ENCODE assay signal across 10 cellular contexts in genomic region chr1:59354754-59355337, GRCh38. TPM values are rescaled to one million over a fixed set of nuclear protein-coding genes. Genes with fewer than 3 reads are reported as not detected.
DNase-seq lines count a peak whose midpoint lies in the region; ATAC-seq and TF ChIP-seq lines count a peak whose summit lies in the region.
"Had no signal": no experiment of that assay in that cellular context is flagged by ENCODE, and none has a peak within 500 bp of the region (broad histone marks: within the 10 kb centered on the region; RNA-seq: fewer than 3 reads in every experiment).

No MANE protein-coding gene starts in this region.

- no peaks in the 10 kb centered on the region for H3K36me3 ChIP-seq in neural progenitor cell
- no peaks in the 10 kb centered on the region for H3K36me3 ChIP-seq in WERI-Rb-1
- H3K36me3 ChIP-seq: upper lobe of left lung had no signal

- no peak overlapping the region for H3K4me2 ChIP-seq in neural progenitor cell

- no peak for TF ChIP-seq POLR2A in GM18505 (IDR thresholded peaks at IDR 0.05; ENCODE audit: borderline replicate concordance, extremely low read depth, insufficient read depth, insufficient read length)

- H3K4me3 ChIP-seq in neural progenitor cell (no peak overlapping the region), WERI-Rb-1 (ENCODE audit: low read depth, low read length) (no peak overlapping the region)
- H3K4me3 ChIP-seq: upper lobe of left lung had no signal

- H4K20me1 ChIP-seq in neural progenitor cell (ENCODE audit: low read depth): no peaks in the 10 kb centered on the region

- H3K4me3 Mint-ChIP-seq in neural progenitor cell: no peak overlapping the region

- H2AFZ ChIP-seq in neural progenitor cell (replicated peaks): no peak overlapping the region

- peaks cover 5% of the 10 kb centered on the region for H3K27me3 Mint-ChIP-seq in neural progenitor cell (ENCODE audit: insufficient read depth, low read depth)

- H3F3A ChIP-seq in neural progenitor cell (ENCODE audit: low read depth): no peaks in the 10 kb centered on the region

- ATAC-seq in GM18505 (IDR thresholded peaks at IDR 0.05; ENCODE audit: unreplicated experiment) (peak; percentile 57), GM21529 (IDR thresholded peaks at IDR 0.05; ENCODE audit: unreplicated experiment) (peak; percentile 73)

- no peaks in the 10 kb centered on the region for H3K9me3 ChIP-seq in neural progenitor cell (ENCODE audit: low read depth)
- no peaks in the 10 kb centered on the region for H3K9me3 ChIP-seq in WERI-Rb-1 (ENCODE audit: severe bottlenecking)
- H3K9me3 ChIP-seq: upper lobe of left lung had no signal

- TF ChIP-seq CTCF in neural progenitor cell (IDR thresholded peaks at IDR 0.05) (no peak), WERI-Rb-1 (IDR thresholded peaks at IDR 0.05; ENCODE audit: low read depth, low read length) (no peak)

- no peaks in the 10 kb centered on the region for H3K9me3 Mint-ChIP-seq in neural progenitor cell

- H3K4me1 Mint-ChIP-seq in neural progenitor cell: peaks cover 7% of the 10 kb centered on the region

- H3K36me3 Mint-ChIP-seq in neural progenitor cell: no peaks in the 10 kb centered on the region

- peak; percentile 45 for DNase-seq in NCI-H226
- DNase-seq in neural progenitor cell (ENCODE audit: low spot score): no peak
- no peak for DNase-seq in NCI-H1092 (lab: John Stamatoyannopoulos, UW)
- no peak for DNase-seq in activated CD8-positive, alpha-beta memory T cell treated with anti-CD3 and anti-CD28 coated beads, Interleukin-2, amount 50 U/mL, for 48 hours
- DNase-seq in NCI-H774 (lab: John Stamatoyannopoulos, UW): no peak
- no peak for DNase-seq in WERI-Rb-1
- DNase-seq: activated CD4-positive, alpha-beta T cell treated with anti-CD3 and anti-CD28 coated beads for 1 hour; upper lobe of left lung had no signal

- H3K27ac Mint-ChIP-seq in neural progenitor cell: peak overlapping the region; percentile 43

- H3K4me1 ChIP-seq in neural progenitor cell: peaks cover 4% of the 10 kb centered on the region
- H3K4me1 ChIP-seq: upper lobe of left lung had no signal

- H3K27ac ChIP-seq in neural progenitor cell (no peak overlapping the region), WERI-Rb-1 (no peak overlapping the region)
- H3K27ac ChIP-seq: upper lobe of left lung had no signal

- no peaks in the 10 kb centered on the region for H3K79me2 ChIP-seq in neural progenitor cell (ENCODE audit: low read depth)

- H3K27me3 ChIP-seq in neural progenitor cell: no peaks in the 10 kb centered on the region
- no peaks in the 10 kb centered on the region for H3K27me3 ChIP-seq in WERI-Rb-1 (ENCODE audit: insufficient read depth, low read depth, severe bottlenecking)
- H3K27me3 ChIP-seq: upper lobe of left lung had no signal

- no peak overlapping the region for H3K9ac ChIP-seq in neural progenitor cell

RNA-seq across cellular contexts. Expression of gene FGGY, which starts 58.0 kb away (rescaled TPM):
- 32.5 and 32.9 TPM in 2 replicates for total RNA-seq in neural progenitor cell (ENCODE audit: low replicate concordance)
